1 cellular context compared by ENCODE assay signal in the genomic region with DNA sequence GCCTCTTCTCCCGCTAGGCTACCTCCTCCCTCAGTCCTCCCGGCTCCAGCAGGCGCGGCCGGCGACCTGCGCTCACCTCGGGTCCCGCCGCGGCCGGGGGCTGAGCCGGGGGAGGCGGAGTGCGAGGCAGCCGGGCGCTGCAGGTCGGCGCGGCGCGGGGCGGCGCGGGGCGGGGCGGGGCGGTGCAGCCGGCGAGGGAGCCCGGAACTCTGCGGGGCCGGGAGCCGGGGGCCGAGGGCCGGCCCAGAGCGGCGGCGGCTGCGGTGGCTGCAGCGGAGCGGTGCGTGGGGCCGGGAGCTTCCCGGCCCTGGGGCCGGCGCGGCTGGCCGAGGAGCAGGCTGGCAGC.
TF ChIP-seq lines count a peak whose summit lies in the region.

No MANE protein-coding gene starts in this region.

TF ChIP-seq in endothelial cell of umbilical vein, 7 proteins besides CTCF, POLR2A, EP300 and RAD21:
- TF ChIP-seq FOS (IDR thresholded peaks at IDR 0.05; ENCODE audit: borderline replicate concordance, insufficient read depth, low read length), result no peak
- TF ChIP-seq MYC (IDR thresholded peaks at IDR 0.05; ENCODE audit: low read depth, low read length), result no peak
- TF ChIP-seq, protein P1, sequence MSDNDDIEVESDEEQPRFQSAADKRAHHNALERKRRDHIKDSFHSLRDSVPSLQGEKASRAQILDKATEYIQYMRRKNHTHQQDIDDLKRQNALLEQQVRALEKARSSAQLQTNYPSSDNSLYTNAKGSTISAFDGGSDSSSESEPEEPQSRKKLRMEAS (IDR thresholded peaks at IDR 0.05; ENCODE audit: insufficient read depth, insufficient read length), result no peak
- TF ChIP-seq GATA2 (IDR thresholded peaks at IDR 0.05; ENCODE audit: insufficient read depth, insufficient read length, low read depth, low read length), result no peak
- no peak for TF ChIP-seq JUN (IDR thresholded peaks at IDR 0.05; ENCODE audit: borderline replicate concordance, insufficient read depth, insufficient read length, low read depth)
- TF ChIP-seq EZH2 (IDR thresholded peaks at IDR 0.05; ENCODE audit: borderline replicate concordance, low read depth, low read length, severe bottlenecking), result no peak
- TF ChIP-seq POLR2AphosphoS5 (IDR thresholded peaks at IDR 0.05; ENCODE audit: insufficient read depth, low read depth, low read length), result no peak
